8 cellular contexts compared by ENCODE assay signal in genomic region chr10:1047937-1048336, GRCh38. TPM values are rescaled to one million over a fixed set of nuclear protein-coding genes. Genes with fewer than 3 reads are reported as not detected.
DNase-seq lines count a peak whose midpoint lies in the region; ATAC-seq, FAIRE-seq and TF ChIP-seq lines count a peak whose summit lies in the region.

No MANE protein-coding gene starts in this region.

- H3K27me3 ChIP-seq in keratinocyte (ENCODE audit: control insufficient read depth, extremely low read depth, insufficient read depth, low read length) (no peaks in the 10 kb centered on the region), subcutaneous abdominal adipose tissue (ENCODE audit: control insufficient read depth in 5 of 5, insufficient read depth in 4 of 5, low read length in 5 of 5) (no peaks in the 10 kb centered on the region)

- H3K9me1 ChIP-seq in keratinocyte (ENCODE audit: control insufficient read depth, extremely low read depth, insufficient read depth, low read length), result no peaks in the 10 kb centered on the region

- H3K9me3 ChIP-seq in keratinocyte (ENCODE audit: control insufficient read depth, low read depth, low read length) (no peaks in the 10 kb centered on the region), subcutaneous abdominal adipose tissue (ENCODE audit: control insufficient read depth in 5 of 5, low read length in 5 of 5) (no peaks in the 10 kb centered on the region)

- peaks cover 30% of the 10 kb centered on the region for H4K20me1 ChIP-seq in keratinocyte (ENCODE audit: control insufficient read depth, extremely low read depth, insufficient read depth, low read length)

- H3K9me3 Mint-ChIP-seq in activated naive CD4-positive, alpha-beta T cell treated with anti-CD3 and anti-CD28 coated beads for 36 hours, result no peaks in the 10 kb centered on the region
- H3K9me3 Mint-ChIP-seq in activated naive CD4-positive, alpha-beta T cell treated with anti-CD3 and anti-CD28 coated beads, Interleukin-2, amount 50 U/mL, for 72 hours, result no peaks in the 10 kb centered on the region

- H3K4me3 Mint-ChIP-seq in activated naive CD4-positive, alpha-beta T cell treated with anti-CD3 and anti-CD28 coated beads for 36 hours, result peak overlapping the region; percentile 94

- H3K27ac ChIP-seq in keratinocyte (ENCODE audit: control insufficient read depth, insufficient read depth, low read length), result peak overlapping the region; percentile 95
- H3K27ac ChIP-seq in subcutaneous abdominal adipose tissue (ENCODE audit: low read depth, low read length), result peak overlapping the region; percentile 96

- dilution Hi-C loops in keratinocyte (cut with MboI; ENCODE audit: extremely low pct_ligation_motif_present, low sequenced_read_pairs), result no loop called here

- H3K79me2 ChIP-seq in keratinocyte (ENCODE audit: control insufficient read depth, insufficient read depth, low read length), result peaks cover 73% of the 10 kb centered on the region

- DNase-seq in activated naive CD4-positive, alpha-beta T cell treated with anti-CD3 and anti-CD28 coated beads for 36 hours, result peak; percentile 36
- no peak for DNase-seq in activated naive CD4-positive, alpha-beta T cell treated with anti-CD3 and anti-CD28 coated beads, Interleukin-2, amount 50 U/mL, for 16 hours
- DNase-seq in activated naive CD4-positive, alpha-beta T cell treated with anti-CD3 and anti-CD28 coated beads, Interleukin-2, amount 50 U/mL, for 72 hours (ENCODE audit: low spot score in 2 of 2), result peak in 1 of 2 donors; percentile 17
- DNase-seq in keratinocyte (ENCODE audit: low read depth, low spot score), result no peak

- peaks cover 34% of the 10 kb centered on the region for H3K4me1 ChIP-seq in keratinocyte (ENCODE audit: control insufficient read depth, extremely low read depth, insufficient read depth, low read length)
- peaks cover 2 to 52% (median 51%) of the 10 kb centered on the region in 5 donors for H3K4me1 ChIP-seq in subcutaneous abdominal adipose tissue (ENCODE audit: control insufficient read depth in 5 of 5, insufficient read depth in 5 of 5, low read length in 5 of 5)

- no peak for FAIRE-seq in keratinocyte (lab: Jason Lieb, UNC)

- peaks cover 65% of the 10 kb centered on the region for H3K4me1 Mint-ChIP-seq in activated naive CD4-positive, alpha-beta T cell treated with anti-CD3 and anti-CD28 coated beads for 36 hours (ENCODE audit: low read depth)

- H3K9ac ChIP-seq in keratinocyte (ENCODE audit: control insufficient read depth, extremely low read depth, insufficient read depth, low read length) (peak overlapping the region; percentile 93), subcutaneous abdominal adipose tissue (ENCODE audit: low read length in 5 of 5) (peak overlapping the region; percentile 22 to 92 (median 76))

- ATAC-seq in activated naive CD4-positive, alpha-beta T cell treated with anti-CD3 and anti-CD28 coated beads, Interleukin-2, amount 50 U/mL, for 72 hours, result no peak
- no peak for ATAC-seq in GM21381 (IDR thresholded peaks at IDR 0.05; ENCODE audit: unreplicated experiment)
- no peak for ATAC-seq in GM18867 (IDR thresholded peaks at IDR 0.05; ENCODE audit: unreplicated experiment)
- ATAC-seq in GM18858 (IDR thresholded peaks at IDR 0.05; ENCODE audit: unreplicated experiment), result no peak

- H3K4me3 ChIP-seq in keratinocyte (ENCODE audit: control insufficient read depth in 2 of 3, extremely low read depth in 1 of 3, insufficient read depth in 2 of 3, low read depth in 1 of 3, low read length in 3 of 3), result peak overlapping the region; percentile 91 to 95 (median 94)
- H3K4me3 ChIP-seq in subcutaneous abdominal adipose tissue (ENCODE audit: low read depth in 1 of 5, low read length in 5 of 5), result peak overlapping the region; percentile 85 to 97 (median 94)

- intact Hi-C loops in activated naive CD4-positive, alpha-beta T cell treated with anti-CD3 and anti-CD28 coated beads for 36 hours (cut with micrococcal nuclease), result loop anchor here (1.0 to 2.0 kb wide), 2 partner anchors 8 to 15 kb away; partner anchors contain the start of gene WDR37

- peak overlapping the region; percentile 97 for H3K27ac Mint-ChIP-seq in activated naive CD4-positive, alpha-beta T cell treated with anti-CD3 and anti-CD28 coated beads for 36 hours
- peak overlapping the region; percentile 91 to 99 for H3K27ac Mint-ChIP-seq in activated naive CD4-positive, alpha-beta T cell treated with anti-CD3 and anti-CD28 coated beads, Interleukin-2, amount 50 U/mL, for 72 hours

- no peak for TF ChIP-seq CTCF in keratinocyte (optimal IDR thresholded peaks at IDR 0.05 in 1 of 3, IDR thresholded peaks at IDR 0.05 in 1 of 3, conservative IDR thresholded peaks at IDR 0.05 in 1 of 3; ENCODE audit: extremely low read depth in 1 of 3, insufficient read depth in 2 of 3, low read length in 3 of 3)

- CTCF ChIA-PET in activated naive CD4-positive, alpha-beta T cell treated with anti-CD3 and anti-CD28 coated beads for 36 hours (lab: Charles Lee), result no interaction called here

- H3K36me3 Mint-ChIP-seq in activated naive CD4-positive, alpha-beta T cell treated with anti-CD3 and anti-CD28 coated beads for 36 hours (ENCODE audit: low read depth), result peaks cover 50% of the 10 kb centered on the region
- H3K36me3 Mint-ChIP-seq in activated naive CD4-positive, alpha-beta T cell treated with anti-CD3 and anti-CD28 coated beads, Interleukin-2, amount 50 U/mL, for 72 hours, result peaks cover 25 to 40% of the 10 kb centered on the region in 2 donors

- H3K36me3 ChIP-seq in keratinocyte (ENCODE audit: control insufficient read depth in 2 of 2, extremely low read depth in 1 of 2, insufficient read depth in 2 of 2, low read length in 2 of 2), result peaks cover 16 to 23% of the 10 kb centered on the region in 2 experiments
- peaks cover 7 to 22% (median 12%) of the 10 kb centered on the region in 5 donors for H3K36me3 ChIP-seq in subcutaneous abdominal adipose tissue (ENCODE audit: control insufficient read depth in 5 of 5, insufficient read depth in 5 of 5, low read length in 5 of 5)

- H3K27me3 Mint-ChIP-seq in activated naive CD4-positive, alpha-beta T cell treated with anti-CD3 and anti-CD28 coated beads for 36 hours (ENCODE audit: low read depth), result no peaks in the 10 kb centered on the region

- H3K4me2 ChIP-seq in keratinocyte (ENCODE audit: control insufficient read depth, extremely low read depth, insufficient read depth, low read depth, low read length), result peak overlapping the region; percentile 87

- H2AFZ ChIP-seq in keratinocyte (ENCODE audit: control insufficient read depth, low read length), result no peak overlapping the region

RNA-seq across cellular contexts. Expression of gene IDI1, which starts 1.0 kb away (rescaled TPM):
- total RNA-seq in activated naive CD4-positive, alpha-beta T cell treated with anti-CD3 and anti-CD28 coated beads for 36 hours, result 10 to 100 TPM; 68.2 to 68.5 TPM
- 10 to 100 TPM; 52.6 to 81.1 TPM for total RNA-seq in activated naive CD4-positive, alpha-beta T cell treated with anti-CD3 and anti-CD28 coated beads, Interleukin-2, amount 50 U/mL, for 72 hours
- polyA plus RNA-seq in keratinocyte, result 140 to 298 TPM (median 172 TPM) in 3 replicates
- polyA plus RNA-seq in keratinocyte (2011; ENCODE audit: low read depth), result 61.0 TPM
- polyA plus RNA-seq in keratinocyte (2011; cell fraction: cytosol; rRNA removed), result 91.1 and 171 TPM in 2 replicates
- 319 and 386 TPM in 2 replicates for polyA plus RNA-seq in keratinocyte (2011; cell fraction: nucleus; rRNA removed)
- 85.7 and 143 TPM in 2 replicates for polyA plus RNA-seq in keratinocyte (2012; ENCODE audit: low replicate concordance)
- 21.3 to 110 TPM (median 63.5 TPM) in 3 replicates for polyA minus RNA-seq in keratinocyte
- polyA minus RNA-seq in keratinocyte (2011; cell fraction: cytosol; rRNA and poly(A)+ RNA removed), result 48.2 TPM
- 107 and 178 TPM in 2 replicates for polyA minus RNA-seq in keratinocyte (2011; cell fraction: nucleus; rRNA and poly(A)+ RNA removed)

RNA-seq across cellular contexts. Expression of gene WDR37, which starts 8.2 kb away (rescaled TPM):
- total RNA-seq in activated naive CD4-positive, alpha-beta T cell treated with anti-CD3 and anti-CD28 coated beads for 36 hours, result 10 to 100 TPM; 14.0 to 16.0 TPM
- 10 to 100 TPM; 21.2 to 31.5 TPM for total RNA-seq in activated naive CD4-positive, alpha-beta T cell treated with anti-CD3 and anti-CD28 coated beads, Interleukin-2, amount 50 U/mL, for 72 hours
- 13.1 to 22.8 TPM (median 16.0 TPM) in 3 replicates for polyA plus RNA-seq in keratinocyte
- polyA plus RNA-seq in keratinocyte (2011; ENCODE audit: low read depth), result 19.2 TPM
- polyA plus RNA-seq in keratinocyte (2011; cell fraction: cytosol; rRNA removed), result 14.9 and 17.7 TPM in 2 replicates
- 39.3 and 39.4 TPM in 2 replicates for polyA plus RNA-seq in keratinocyte (2011; cell fraction: nucleus; rRNA removed)
- polyA plus RNA-seq in keratinocyte (2012; ENCODE audit: low replicate concordance), result 11.0 and 16.4 TPM in 2 replicates
- 40.9 to 73.3 TPM (median 46.3 TPM) in 3 replicates for polyA minus RNA-seq in keratinocyte
- polyA minus RNA-seq in keratinocyte (2011; cell fraction: cytosol; rRNA and poly(A)+ RNA removed), result 22.4 TPM
- 27.2 and 45.2 TPM in 2 replicates for polyA minus RNA-seq in keratinocyte (2011; cell fraction: nucleus; rRNA and poly(A)+ RNA removed)

RNA-seq across cellular contexts. Expression of gene IDI2, which starts 22.3 kb away (rescaled TPM):
- total RNA-seq in activated naive CD4-positive, alpha-beta T cell treated with anti-CD3 and anti-CD28 coated beads for 36 hours, result not detected
- total RNA-seq in activated naive CD4-positive, alpha-beta T cell treated with anti-CD3 and anti-CD28 coated beads, Interleukin-2, amount 50 U/mL, for 72 hours, result not detected
- polyA plus RNA-seq in keratinocyte, result not detected in 3 replicates
- polyA plus RNA-seq in keratinocyte (2011; ENCODE audit: low read depth), result not detected
- not detected in 2 replicates for polyA plus RNA-seq in keratinocyte (2011; cell fraction: cytosol; rRNA removed)
- polyA plus RNA-seq in keratinocyte (2011; cell fraction: nucleus; rRNA removed), result not detected in 2 replicates
- not detected in 2 replicates for polyA plus RNA-seq in keratinocyte (2012; ENCODE audit: low replicate concordance)
- polyA minus RNA-seq in keratinocyte, result not detected in 3 replicates
- not detected for polyA minus RNA-seq in keratinocyte (2011; cell fraction: cytosol; rRNA and poly(A)+ RNA removed)
- polyA minus RNA-seq in keratinocyte (2011; cell fraction: nucleus; rRNA and poly(A)+ RNA removed), result not detected in 2 replicates

RNA-seq across cellular contexts. Expression of gene GTPBP4, which starts 59.7 kb away (rescaled TPM):
- total RNA-seq in activated naive CD4-positive, alpha-beta T cell treated with anti-CD3 and anti-CD28 coated beads for 36 hours, result 10 to 100 TPM; 98.3 to 98.9 TPM
- 100 to 1,000 TPM in 1 of 2 donors, 10 to 100 TPM in 1; 96.5 to 123 TPM for total RNA-seq in activated naive CD4-positive, alpha-beta T cell treated with anti-CD3 and anti-CD28 coated beads, Interleukin-2, amount 50 U/mL, for 72 hours
- 41.0 to 70.4 TPM (median 62.8 TPM) in 3 replicates for polyA plus RNA-seq in keratinocyte
- polyA plus RNA-seq in keratinocyte (2011; ENCODE audit: low read depth), result 132 TPM
- polyA plus RNA-seq in keratinocyte (2011; cell fraction: cytosol; rRNA removed), result 41.2 and 43.4 TPM in 2 replicates
- polyA plus RNA-seq in keratinocyte (2011; cell fraction: nucleus; rRNA removed), result 88.6 and 121 TPM in 2 replicates
- 54.1 and 71.1 TPM in 2 replicates for polyA plus RNA-seq in keratinocyte (2012; ENCODE audit: low replicate concordance)
- 34.9 to 50.1 TPM (median 48.9 TPM) in 3 replicates for polyA minus RNA-seq in keratinocyte
- 12.9 TPM for polyA minus RNA-seq in keratinocyte (2011; cell fraction: cytosol; rRNA and poly(A)+ RNA removed)
- 27.1 and 40.7 TPM in 2 replicates for polyA minus RNA-seq in keratinocyte (2011; cell fraction: nucleus; rRNA and poly(A)+ RNA removed)
